Comparison of ENCODE assay signal across 12 cellular contexts in the genomic region with DNA sequence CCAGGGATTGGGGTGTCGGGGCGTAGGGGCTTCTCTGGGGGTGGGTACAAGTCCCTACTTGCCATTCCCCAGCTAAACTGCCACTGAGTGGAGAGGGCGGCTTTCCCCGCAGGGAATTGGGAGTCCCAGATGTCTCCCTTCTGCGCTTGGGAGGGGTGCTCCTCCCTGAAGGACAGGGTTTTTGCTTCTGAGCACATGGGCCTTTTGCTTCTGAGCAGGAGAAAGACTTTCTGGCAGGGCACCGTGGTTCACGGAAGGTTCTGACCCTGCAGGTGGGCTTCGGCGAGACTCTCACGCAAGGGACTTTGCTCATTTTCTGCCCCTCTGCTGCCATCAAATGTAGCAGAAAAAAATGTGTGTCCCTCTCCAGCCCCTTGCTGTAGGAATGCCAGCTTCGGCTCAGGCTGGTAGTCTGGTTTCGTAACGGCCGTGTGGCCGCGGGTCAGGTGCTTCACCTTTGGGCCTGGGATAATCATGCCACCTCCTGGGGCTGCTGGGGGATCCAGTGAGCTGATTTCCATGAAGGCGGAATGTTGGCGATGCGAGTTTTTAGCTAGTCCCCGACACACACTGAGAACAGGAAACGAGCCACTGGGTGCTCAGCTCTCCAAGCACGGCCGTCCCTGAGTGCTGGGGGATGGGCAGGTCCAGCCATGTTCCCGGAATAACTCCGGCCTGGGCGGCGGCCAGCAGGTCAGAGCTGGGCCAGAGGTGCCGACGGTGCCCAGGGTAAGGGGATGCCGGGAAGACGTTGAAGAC.
DNase-seq lines count a peak whose midpoint lies in the region; ATAC-seq, FAIRE-seq and TF ChIP-seq lines count a peak whose summit lies in the region.
"Had no signal": no experiment of that assay in that cellular context is flagged by ENCODE, and none has a peak within 500 bp of the region (broad histone marks: within the 10 kb centered on the region; RNA-seq: fewer than 3 reads in every experiment).

No MANE protein-coding gene starts in this region.

- intact Hi-C loops in kidney (cut with DNase I): no loop called here
- intact Hi-C loops in gastrocnemius medialis (cut with DNase I; ENCODE audit: low total_unique reads): no loop called here

- no peaks in the 10 kb centered on the region for H3K9me3 Mint-ChIP-seq in immature natural killer cell
- H3K9me3 Mint-ChIP-seq: activated naive CD4-positive, alpha-beta T cell treated with anti-CD3 and anti-CD28 coated beads for 36 hours; natural killer cell had no signal

- H3K27ac ChIP-seq in kidney (ENCODE audit: low read depth in 2 of 2, low read length in 2 of 2) (peak overlapping the region in 1 of 2 donors; percentile 65), gastrocnemius medialis (peak overlapping the region; percentile 60 to 74 (median 68))

- no peaks in the 10 kb centered on the region for H3K27me3 ChIP-seq in gastrocnemius medialis

- H3K4me1 ChIP-seq in kidney (ENCODE audit: control insufficient read depth in 1 of 2, insufficient read depth in 1 of 2, low read depth in 1 of 2, low read length in 2 of 2) (peaks cover 10 to 11% of the 10 kb centered on the region in 2 donors), gastrocnemius medialis (peaks cover 3 to 15% of the 10 kb centered on the region in 2 donors)

- H3K36me3 Mint-ChIP-seq in immature natural killer cell: no peaks in the 10 kb centered on the region
- H3K36me3 Mint-ChIP-seq: CD4-positive, CD25-positive, alpha-beta regulatory T cell; natural killer cell had no signal

- H3K4me3 ChIP-seq in kidney (ENCODE audit: low read length in 2 of 2) (peak overlapping the region in 1 of 2 donors; percentile 33), gastrocnemius medialis (peak overlapping the region; percentile 32 to 62 (median 38))

- no peak for TF ChIP-seq POLR2A in gastrocnemius medialis (IDR thresholded peaks at IDR 0.05)

- in situ Hi-C loops in gastrocnemius medialis (cut with MboI; ENCODE audit: low sequenced_read_pairs in 4 of 4): no loop called here

- no peak overlapping the region for H3K27ac Mint-ChIP-seq in immature natural killer cell
- H3K27ac Mint-ChIP-seq: activated naive CD4-positive, alpha-beta T cell treated with anti-CD3 and anti-CD28 coated beads for 36 hours; CD4-positive, CD25-positive, alpha-beta regulatory T cell; natural killer cell had no signal

- DNase-seq in ELF-1 (ENCODE audit: low read depth, low spot score) (peak; percentile 58), cerebellum (ENCODE audit: low spot score) (peak; percentile 34), kidney (peak; percentile 92), gastrocnemius medialis (peak; percentile 43 to 68), NCI-H2196 treated with DMSO at 0.1 percent for 48 hours (lab: John Stamatoyannopoulos, UW; ENCODE audit: unreplicated experiment) (no peak), immature natural killer cell (no peak), NCI-H345 treated with DMSO at 0.1 percent for 48 hours (lab: John Stamatoyannopoulos, UW; ENCODE audit: unreplicated experiment) (no peak)
- DNase-seq: activated CD4-positive, alpha-beta T cell treated with anti-CD3 and anti-CD28 coated beads, Interleukin-2, amount 50 U/mL, for 4 hours; activated naive CD4-positive, alpha-beta T cell treated with anti-CD3 and anti-CD28 coated beads for 36 hours; CD4-positive, CD25-positive, alpha-beta regulatory T cell; natural killer cell had no signal

- TF ChIP-seq CTCF in kidney (IDR thresholded peaks at IDR 0.05; ENCODE audit: borderline replicate concordance, extremely low read depth, insufficient read depth) (no peak), gastrocnemius medialis (IDR thresholded peaks at IDR 0.05 in 4 of 5, conservative IDR thresholded peaks at IDR 0.05 in 1 of 5) (no peak)

- no peaks in the 10 kb centered on the region for H3K27me3 Mint-ChIP-seq in immature natural killer cell (ENCODE audit: low read depth in 3 of 3)
- H3K27me3 Mint-ChIP-seq: CD4-positive, CD25-positive, alpha-beta regulatory T cell had no signal

- H3K4me3 Mint-ChIP-seq in immature natural killer cell: no peak overlapping the region
- H3K4me3 Mint-ChIP-seq: activated naive CD4-positive, alpha-beta T cell treated with anti-CD3 and anti-CD28 coated beads for 36 hours; CD4-positive, CD25-positive, alpha-beta regulatory T cell; natural killer cell had no signal

- H3K9me3 ChIP-seq in kidney (ENCODE audit: control insufficient read depth in 1 of 2, low read length in 2 of 2): no peaks in the 10 kb centered on the region
- H3K9me3 ChIP-seq in gastrocnemius medialis: no peaks in the 10 kb centered on the region

- H3K4me1 Mint-ChIP-seq in immature natural killer cell: no peaks in the 10 kb centered on the region
- H3K4me1 Mint-ChIP-seq: CD4-positive, CD25-positive, alpha-beta regulatory T cell; natural killer cell had no signal

- H3K9ac ChIP-seq in kidney (ENCODE audit: low read length in 2 of 2): no peak overlapping the region

- no peaks in the 10 kb centered on the region for H3K36me3 ChIP-seq in kidney (ENCODE audit: control insufficient read depth in 1 of 2, insufficient read depth in 2 of 2, low read length in 2 of 2)
- H3K36me3 ChIP-seq in gastrocnemius medialis: no peaks in the 10 kb centered on the region

- FAIRE-seq in kidney (lab: Jason Lieb, UNC): no peak

- ATAC-seq in gastrocnemius medialis (peak; percentile 79 to 89), GM21786 (IDR thresholded peaks at IDR 0.05; ENCODE audit: unreplicated experiment) (no peak)
- ATAC-seq: natural killer cell had no signal

Comparison
In these comparisons a context has a peak if more than half of its experiments do, and no peak if none do; other contexts are left out.
1. DNase-seq: peak in ELF-1 (single experiment), cerebellum (single experiment), kidney (single experiment) and gastrocnemius medialis (2 of 2); none in NCI-H2196 treated with DMSO at 0.1 percent for 48 hours (single experiment), immature natural killer cell (0 of 3) and NCI-H345 treated with DMSO at 0.1 percent for 48 hours (single experiment).